Comparison of ENCODE assay signal across 7 cellular contexts in genomic region chr16:58821886-58822285, GRCh38.
"Had no signal": no experiment of that assay in that cellular context is flagged by ENCODE, and none has a peak within 500 bp of the region (broad histone marks: within the 10 kb centered on the region; RNA-seq: fewer than 3 reads in every experiment).

No MANE protein-coding gene starts in this region.

- H3K4me2 ChIP-seq: KMS-11 had no signal

- DNase-seq: IMR-90, KBM-7, KG1 had no signal

- H3K9ac ChIP-seq: KMS-11 had no signal

- ATAC-seq: HepG2 had no signal

- H3K27ac ChIP-seq: HL-60, KMS-11 had no signal

- FAIRE-seq: HepG2, HTR-8/SVneo had no signal
